ENCODE assay signal across 9 cellular contexts in genomic region chr2:233386382-233387041, GRCh38. TPM values are rescaled to one million over a fixed set of nuclear protein-coding genes. Genes with fewer than 3 reads are reported as not detected.
DNase-seq lines count a peak whose midpoint lies in the region; ATAC-seq, FAIRE-seq and TF ChIP-seq lines count a peak whose summit lies in the region.
"Had no signal": no experiment of that assay in that cellular context is flagged by ENCODE, and none has a peak within 500 bp of the region (broad histone marks: within the 10 kb centered on the region; RNA-seq: fewer than 3 reads in every experiment).

No MANE protein-coding gene starts in this region.

- no TSS peak for BruUV-seq in HepG2 (replicated peaks; lab: Mats Ljungman, UMichigan)

- POLR2A ChIA-PET in HepG2 (lab: Yijun Ruan, JAX) = no interaction called here

- peak overlapping the region; percentile 81 for H3K27ac Mint-ChIP-seq in memory B cell

- TF ChIP-seq CTCF in liver (IDR thresholded peaks at IDR 0.05; ENCODE audit: low read depth, low read length, missing input control) (no peak), HepG2 (CRISPR knock-in tag; IDR thresholded peaks at IDR 0.05) (no peak), bronchial epithelial cell (IDR thresholded peaks at IDR 0.05; ENCODE audit: insufficient read depth, low read length, severe bottlenecking) (no peak), uterus (IDR thresholded peaks at IDR 0.05) (no peak)

- H3K27me3 ChIP-seq in liver (ENCODE audit: control insufficient read depth in 4 of 4, insufficient read depth in 4 of 4, low read length in 3 of 4) (no peaks in the 10 kb centered on the region), HepG2 (ENCODE audit: control insufficient read depth in 1 of 2, insufficient read depth in 2 of 2, low read length in 2 of 2) (no peaks in the 10 kb centered on the region), bronchial epithelial cell (ENCODE audit: control insufficient read depth, insufficient read depth, low read length) (no peaks in the 10 kb centered on the region), uterus (no peaks in the 10 kb centered on the region)

- no peaks in the 10 kb centered on the region for H3K9me3 Mint-ChIP-seq in memory B cell

- no peak overlapping the region for H3K4me2 ChIP-seq in HepG2 (ENCODE audit: low read depth, low read length)

- H3K9ac ChIP-seq in liver (ENCODE audit: low read depth in 1 of 2, low read length in 2 of 2) (no peak overlapping the region), HepG2 (ENCODE audit: insufficient read depth, low read depth, low read length) (no peak overlapping the region)

- peak overlapping the region; percentile 59 for H3K4me3 Mint-ChIP-seq in memory B cell

- peaks cover 9% of the 10 kb centered on the region for H3K36me3 Mint-ChIP-seq in memory B cell

- TF ChIP-seq RAD21 in liver (IDR thresholded peaks at IDR 0.05) = no peak
- TF ChIP-seq RAD21 in HepG2 (CRISPR knock-in tag; IDR thresholded peaks at IDR 0.05) = no peak

- peaks cover 44% of the 10 kb centered on the region for H3K4me1 Mint-ChIP-seq in memory B cell

- H3K36me3 ChIP-seq in liver (ENCODE audit: control insufficient read depth in 4 of 4, insufficient read depth in 3 of 4, low read depth in 1 of 4, low read length in 3 of 4) (no peaks in the 10 kb centered on the region), HepG2 (replicated peaks in 1 of 2; ENCODE audit: control insufficient read depth in 1 of 2, insufficient read depth in 2 of 2, low read length in 2 of 2) (peaks cover 3 to 12% of the 10 kb centered on the region in 2 experiments; a peak in 3 of 5 replicates), bronchial epithelial cell (ENCODE audit: control insufficient read depth, insufficient read depth, low read length) (no peaks in the 10 kb centered on the region), uterus (no peaks in the 10 kb centered on the region)

- no peak for ATAC-seq in HepG2
- ATAC-seq in memory B cell (ENCODE audit: low read depth) = peak; percentile 55
- ATAC-seq in HG03342 (IDR thresholded peaks at IDR 0.05; ENCODE audit: unreplicated experiment) = no peak

- H3K4me1 ChIP-seq in liver (ENCODE audit: control insufficient read depth in 4 of 4, insufficient read depth in 4 of 4, low read length in 3 of 4) = peaks cover 0 to 32% (median 23%) of the 10 kb centered on the region in 4 donors
- peaks cover 70% of the 10 kb centered on the region for H3K4me1 ChIP-seq in HepG2 (ENCODE audit: insufficient read depth, low read length)
- peaks cover 0 to 15% of the 10 kb centered on the region in 2 donors for H3K4me1 ChIP-seq in uterus

- H3K4me3 ChIP-seq in liver (ENCODE audit: low read depth in 1 of 3, low read length in 3 of 3) (no peak overlapping the region), HepG2 (replicated peaks in 1 of 3; ENCODE audit: insufficient read depth in 1 of 3, low read depth in 2 of 3, low read length in 3 of 3) (no peak overlapping the region), bronchial epithelial cell (ENCODE audit: low read depth, low read length) (no peak overlapping the region), uterus (no peak overlapping the region)

- no peak for DNase-seq in HepG2 (ENCODE audit: low spot score)
- peak; percentile 38 for DNase-seq in bronchial epithelial cell (ENCODE audit: low read depth)
- no peak for DNase-seq in memory B cell (ENCODE audit: low spot score in 2 of 2)
- no peak for DNase-seq in uterus
- DNase-seq in NCI-H2081 treated with DMSO at 0.1 percent for 48 hours (lab: John Stamatoyannopoulos, UW) = no peak
- no peak for DNase-seq in DMS 273 (lab: John Stamatoyannopoulos, UW; ENCODE audit: unreplicated experiment)
- DNase-seq: DND-41 had no signal

- TF ChIP-seq POLR2A in HepG2 (IDR thresholded peaks at IDR 0.05; ENCODE audit: insufficient read depth in 1 of 2, low read depth in 2 of 2, low read length in 2 of 2) = no peak
- TF ChIP-seq POLR2A in uterus (IDR thresholded peaks at IDR 0.05) = no peak

- TF ChIP-seq EP300 in HepG2 (IDR thresholded peaks at IDR 0.05; ENCODE audit: low read depth in 2 of 2, low read length in 2 of 2) (no peak), HepG2 (CRISPR knock-in tag; IDR thresholded peaks at IDR 0.05; ENCODE audit: borderline replicate concordance) (no peak)

- CTCF ChIA-PET in HepG2 (lab: Yijun Ruan, JAX; ENCODE audit: low intra/inter-chr PET ratio, low total read pairs) = no interaction called here

- H2AFZ ChIP-seq in HepG2 (ENCODE audit: low read length) = no peak overlapping the region

- in situ Hi-C loops in HepG2 (cut with HindIII; ENCODE audit: extremely low pct_ligation_motif_present, low pct_unique_long_range_greater_than_20kb) = no loop called here

- FAIRE-seq in HepG2 (lab: Jason Lieb, UNC) = no peak
- FAIRE-seq in bronchial epithelial cell (lab: Jason Lieb, UNC) = no peak

- H3K27me3 Mint-ChIP-seq in memory B cell = no peaks in the 10 kb centered on the region

- H3K27ac ChIP-seq in liver (ENCODE audit: low read depth in 1 of 2, low read length in 2 of 2) = peak overlapping the region; percentile 78 to 82
- H3K27ac ChIP-seq in HepG2 (ENCODE audit: extremely low read length, insufficient read depth, low read length) = no peak overlapping the region
- H3K27ac ChIP-seq in uterus = peak overlapping the region; percentile 85 to 89

- H3K9me3 ChIP-seq in liver (ENCODE audit: control insufficient read depth in 4 of 4, low read length in 3 of 4) (no peaks in the 10 kb centered on the region), HepG2 (ENCODE audit: low read length) (no peaks in the 10 kb centered on the region), uterus (no peaks in the 10 kb centered on the region)

- H3K79me2 ChIP-seq in HepG2 (ENCODE audit: insufficient read depth, low read length) = peaks cover 40% of the 10 kb centered on the region

- no peaks in the 10 kb centered on the region for H4K20me1 ChIP-seq in HepG2 (ENCODE audit: insufficient read depth, low read length)

- intact Hi-C loops in HepG2 (cut with micrococcal nuclease; ENCODE audit: unreplicated experiment) = loop anchor here (1.0 kb wide), 1 partner anchor 57 kb away; no protein-coding TSS in a partner anchor
- intact Hi-C loops in uterus (cut with DNase I; ENCODE audit: low total_unique reads) = no loop called here

- WGBS in liver = 77% methylated on average over 13 of the region's 13 CpGs
- 92% methylated on average over 13 of the region's 13 CpGs for WGBS in HepG2 (ENCODE audit: low lambda C conversion rate)

TF ChIP-seq in liver, 16 proteins besides CTCF, POLR2A, EP300 and RAD21 (continues in another document):
- TF ChIP-seq HNF4A (conservative IDR thresholded peaks at IDR 0.05) = no peak

TF ChIP-seq in HepG2, 621 proteins besides CTCF, POLR2A, EP300 and RAD21 (continues in another document):
- TF ChIP-seq ATF1 (CRISPR knock-in tag; IDR thresholded peaks at IDR 0.05) (no peak), SRSF1 (optimal IDR thresholded peaks at IDR 0.05; ENCODE audit: low read depth, low read length) (no peak), MIER2 (CRISPR knock-in tag; IDR thresholded peaks at IDR 0.05) (no peak), ONECUT2 (CRISPR knock-in tag; IDR thresholded peaks at IDR 0.05) (no peak), TEAD2 (CRISPR knock-in tag; IDR thresholded peaks at IDR 0.05) (no peak), SETDB1 (CRISPR knock-in tag; IDR thresholded peaks at IDR 0.05; ENCODE audit: borderline replicate concordance) (no peak), ZNF331 (CRISPR knock-in tag; IDR thresholded peaks at IDR 0.05) (no peak)
- TF ChIP-seq, protein P1, sequence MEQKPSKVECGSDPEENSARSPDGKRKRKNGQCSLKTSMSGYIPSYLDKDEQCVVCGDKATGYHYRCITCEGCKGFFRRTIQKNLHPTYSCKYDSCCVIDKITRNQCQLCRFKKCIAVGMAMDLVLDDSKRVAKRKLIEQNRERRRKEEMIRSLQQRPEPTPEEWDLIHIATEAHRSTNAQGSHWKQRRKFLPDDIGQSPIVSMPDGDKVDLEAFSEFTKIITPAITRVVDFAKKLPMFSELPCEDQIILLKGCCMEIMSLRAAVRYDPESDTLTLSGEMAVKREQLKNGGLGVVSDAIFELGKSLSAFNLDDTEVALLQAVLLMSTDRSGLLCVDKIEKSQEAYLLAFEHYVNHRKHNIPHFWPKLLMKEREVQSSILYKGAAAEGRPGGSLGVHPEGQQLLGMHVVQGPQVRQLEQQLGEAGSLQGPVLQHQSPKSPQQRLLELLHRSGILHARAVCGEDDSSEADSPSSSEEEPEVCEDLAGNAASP (CRISPR knock-in tag; IDR thresholded peaks at IDR 0.05; ENCODE audit: borderline replicate concordance) = no peak

RNA-seq across cellular contexts. Expression of gene DGKD, which starts 32.2 kb away (rescaled TPM):
- total RNA-seq in liver (10 to 100 TPM in 1 of 2 donors, 1 to 10 TPM in 1; 9.7 to 16.4 TPM), HepG2 (2016; rRNA removed; fragmentation: Illumina TruSeq; extraction: Trizol) (20.6 and 24.5 TPM in 2 replicates), bronchial epithelial cell (14.5 and 20.7 TPM in 2 replicates), uterus (10 to 100 TPM in 3 of 4 donors, 1 to 10 TPM in 1; 5.0 to 46.1 (median 28.0) TPM)
- polyA plus RNA-seq in liver (1 to 10 TPM; 4.8 to 6.8 TPM), HepG2 (2011; rRNA removed) (33.2 and 40.3 TPM in 2 replicates)
- total RNA-seq in HepG2 (2016; cell fraction: cytosol; rRNA removed; fragmentation: Illumina TruSeq; extraction: Trizol; ENCODE audit: low read depth) = 14.8 and 17.4 TPM in 2 replicates
- total RNA-seq in HepG2 (2016; cell fraction: insoluble cytoplasmic fraction; rRNA removed; fragmentation: Illumina TruSeq; extraction: Trizol) = 16.3 and 24.8 TPM in 2 replicates
- total RNA-seq in HepG2 (2016; cell fraction: membrane; rRNA removed; fragmentation: Illumina TruSeq; extraction: Trizol) = 17.6 and 18.2 TPM in 2 replicates
- total RNA-seq in HepG2 (2016; cell fraction: nucleus; rRNA removed; fragmentation: Illumina TruSeq; extraction: Trizol) = 42.7 and 44.6 TPM in 2 replicates
- 13.1 and 13.6 TPM in 2 replicates for polyA plus RNA-seq in HepG2 (2011; cell fraction: cytosol; rRNA removed)
- 303 and 327 TPM in 2 replicates for polyA plus RNA-seq in HepG2 (2011; cell fraction: nucleus; rRNA removed)
- 46.9 and 49.5 TPM in 2 replicates for polyA plus RNA-seq in HepG2 (2012)
- 5.9 and 7.2 TPM in 2 replicates for polyA plus RNA-seq in HepG2 (2016; cell fraction: cytosol; fragmentation: Illumina TruSeq; extraction: Trizol; ENCODE audit: low read depth)
- 8.2 and 10.8 TPM in 2 replicates for polyA plus RNA-seq in HepG2 (2016; cell fraction: insoluble cytoplasmic fraction; fragmentation: Illumina TruSeq; extraction: Trizol; ENCODE audit: low read depth)
- 5.2 and 5.9 TPM in 2 replicates for polyA plus RNA-seq in HepG2 (2016; cell fraction: membrane; fragmentation: Illumina TruSeq; extraction: Trizol; ENCODE audit: low read depth)
- polyA plus RNA-seq in HepG2 (2016; cell fraction: nucleus; fragmentation: Illumina TruSeq; extraction: Trizol; ENCODE audit: insufficient read depth, low read depth) = 119 and 132 TPM in 2 replicates
- 44.8 and 91.4 TPM in 2 replicates for polyA minus RNA-seq in HepG2 (2011; rRNA and poly(A)+ RNA removed; ENCODE audit: low replicate concordance)
- polyA minus RNA-seq in HepG2 (2011; cell fraction: cytosol; rRNA and poly(A)+ RNA removed) = 13.3 and 16.4 TPM in 2 replicates
- polyA minus RNA-seq in HepG2 (2011; cell fraction: nucleus; rRNA and poly(A)+ RNA removed) = 54.7 and 79.4 TPM in 2 replicates
